6 cellular contexts compared by ENCODE assay signal in the genomic region with DNA sequence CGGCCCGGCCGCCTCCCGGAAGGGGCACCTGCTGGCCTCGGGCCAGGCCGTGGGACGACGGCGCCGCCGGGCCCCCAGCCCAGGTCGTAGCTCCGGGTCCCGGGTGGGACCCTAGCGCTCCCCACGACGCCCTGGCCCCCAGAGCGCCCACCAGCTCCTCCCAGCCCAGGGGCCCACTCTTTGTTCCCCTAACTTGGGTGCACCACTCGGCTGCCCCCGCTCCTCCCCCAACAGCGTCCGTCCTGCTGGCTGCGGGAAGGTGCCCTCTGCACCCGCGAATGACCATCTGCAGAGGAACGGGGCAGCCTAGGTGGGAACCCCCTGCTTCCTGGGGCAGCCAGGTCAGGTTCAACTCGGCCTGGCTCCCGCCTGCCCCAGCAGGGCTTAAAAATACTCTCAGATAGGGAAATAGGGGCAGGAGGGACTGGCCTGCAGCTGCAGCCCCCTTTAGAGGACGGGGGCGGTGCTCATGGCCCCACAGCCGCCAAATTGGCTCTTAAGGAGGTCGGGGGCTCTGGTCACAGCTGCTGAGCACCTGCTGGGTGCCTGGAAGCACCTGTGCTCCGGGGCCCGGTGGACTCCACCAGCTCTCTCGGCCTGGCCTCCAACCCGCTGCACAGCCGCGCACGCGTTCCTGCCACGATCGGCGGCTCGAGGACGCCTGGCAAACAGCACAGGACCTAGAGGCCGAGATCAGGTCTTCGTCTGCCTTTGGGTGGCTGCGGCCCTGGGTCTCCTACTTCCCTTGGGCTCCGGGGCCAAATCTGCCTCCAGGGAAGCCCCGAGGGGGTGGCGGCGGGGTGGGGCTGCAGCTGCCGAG. TPM values are rescaled to one million over a fixed set of nuclear protein-coding genes. Genes with fewer than 3 reads are reported as not detected.
DNase-seq lines count a peak whose midpoint lies in the region; ATAC-seq and TF ChIP-seq lines count a peak whose summit lies in the region.

No MANE protein-coding gene starts in this region.

- peak overlapping the region; percentile 94 for H3K4me2 ChIP-seq in DOHH2 (ENCODE audit: low read length)

- ATAC-seq in left ventricle myocardium superior (peak; percentile 10), upper lobe of left lung (ENCODE audit: low FRiP score in 2 of 2) (no peak)

- no peak for TF ChIP-seq EP300 in upper lobe of left lung (IDR thresholded peaks at IDR 0.05)

- H3K4me3 ChIP-seq in DOHH2 (ENCODE audit: low read length) (peak overlapping the region; percentile 76), upper lobe of left lung (peak overlapping the region; percentile 15 to 94 (median 75))

- H3K27me3 ChIP-seq in DOHH2 (ENCODE audit: control insufficient read depth, low read length) = peaks cover 34% of the 10 kb centered on the region
- H3K27me3 ChIP-seq in upper lobe of left lung = peaks cover 0 to 29% (median 2%) of the 10 kb centered on the region in 4 donors

- peaks cover 22% of the 10 kb centered on the region for H3K79me2 ChIP-seq in DOHH2 (ENCODE audit: control insufficient read depth, low read length)

- H3K27ac ChIP-seq in DOHH2 (ENCODE audit: low read depth, low read length) (0 out of 2 replicates have a peak overlapping the region, but pooled peaks have one; percentile 13), upper lobe of left lung (peak overlapping the region; percentile 92 to 98 (median 95))

- WGBS in upper lobe of left lung, 2 donors = 1 to 4% methylated on average over 18 to 26 of the region's 53 CpGs

- H3K9me3 ChIP-seq in DOHH2 (ENCODE audit: control insufficient read depth, insufficient read depth, low read length) (no peaks in the 10 kb centered on the region), upper lobe of left lung (no peaks in the 10 kb centered on the region)

- intact Hi-C loops in left ventricle myocardium superior (cut with micrococcal nuclease) = no loop called here

- H4K20me1 ChIP-seq in DOHH2 (ENCODE audit: control insufficient read depth, insufficient read depth, low read depth, low read length) = peaks cover 3% of the 10 kb centered on the region; the same call in 1 of the 2 replicates

- no peaks in the 10 kb centered on the region for H3K9me2 ChIP-seq in DOHH2 (replicated peaks; ENCODE audit: control insufficient read depth, low read length)

- H3K36me3 ChIP-seq in DOHH2 (ENCODE audit: control insufficient read depth, low read length) (no peaks in the 10 kb centered on the region), upper lobe of left lung (no peaks in the 10 kb centered on the region)

- peak; percentile 25 for DNase-seq in OCI-M1 (lab: John Stamatoyannopoulos, UW)
- DNase-seq in left ventricle myocardium superior = peak; percentile 71
- DNase-seq in upper lobe of left lung = peak in 1 of 2 donors; percentile 89
- no peak for DNase-seq in NCI-H2107 treated with DMSO at 0.1 percent for 48 hours (lab: John Stamatoyannopoulos, UW; ENCODE audit: unreplicated experiment)
- no peak for DNase-seq in hippocampal formation (lab: John Stamatoyannopoulos, UW)

- TF ChIP-seq CTCF in DOHH2 (IDR thresholded peaks at IDR 0.05; ENCODE audit: low read depth, low read length, poor library complexity, severe bottlenecking) (no peak), upper lobe of left lung (IDR thresholded peaks at IDR 0.05) (no peak)

- H3K4me1 ChIP-seq in DOHH2 (ENCODE audit: control insufficient read depth, low read length) (peaks cover 38% of the 10 kb centered on the region), upper lobe of left lung (peaks cover 58 to 87% (median 76%) of the 10 kb centered on the region in 4 donors)

- TF ChIP-seq POLR2A in upper lobe of left lung (IDR thresholded peaks at IDR 0.05) = no peak

- peaks cover 9% of the 10 kb centered on the region; the same call in 1 of the 2 replicates for H3F3A ChIP-seq in DOHH2 (ENCODE audit: control insufficient read depth, insufficient read depth)

RNA-seq across cellular contexts. Expression of gene LAMA5, which starts 0.6 kb away (rescaled TPM):
- total RNA-seq in left ventricle myocardium superior (110 TPM), upper lobe of left lung (1,000 to 10,000 TPM in 1 of 6 donors, 100 to 1,000 TPM in 5; 176 to 1,019 (median 307) TPM)

RNA-seq across cellular contexts. Expression of gene RPS21, which starts 19.2 kb away (rescaled TPM):
- total RNA-seq in left ventricle myocardium superior (693 TPM), upper lobe of left lung (1,000 to 10,000 TPM in 3 of 6 donors, 100 to 1,000 TPM in 2, 10 to 100 TPM in 1; 94.6 to 1,381 (median 998) TPM)

RNA-seq across cellular contexts. Expression of gene CABLES2, which starts 39.4 kb away (rescaled TPM):
- total RNA-seq in left ventricle myocardium superior = 19.1 TPM
- total RNA-seq in upper lobe of left lung = 1 to 10 TPM; 2.2 to 5.2 (median 4.0) TPM

RNA-seq across cellular contexts. Expression of gene RBBP8NL, which starts 59.6 kb away (rescaled TPM):
- total RNA-seq in left ventricle myocardium superior = not detected
- total RNA-seq in upper lobe of left lung = 1 to 10 TPM in 4 of 6 donors, under 1 TPM in 1, not detected in 1; 0.51 to 6.3 (median 1.9) TPM

Comparison
In these comparisons a context has a peak if more than half of its experiments do, and no peak if none do; other contexts are left out.
1. DNase-seq: peak in OCI-M1 (single experiment) and left ventricle myocardium superior (single experiment); none in NCI-H2107 treated with DMSO at 0.1 percent for 48 hours (single experiment) and hippocampal formation (0 of 2).